8 cellular contexts compared by ENCODE assay signal in the genomic region with DNA sequence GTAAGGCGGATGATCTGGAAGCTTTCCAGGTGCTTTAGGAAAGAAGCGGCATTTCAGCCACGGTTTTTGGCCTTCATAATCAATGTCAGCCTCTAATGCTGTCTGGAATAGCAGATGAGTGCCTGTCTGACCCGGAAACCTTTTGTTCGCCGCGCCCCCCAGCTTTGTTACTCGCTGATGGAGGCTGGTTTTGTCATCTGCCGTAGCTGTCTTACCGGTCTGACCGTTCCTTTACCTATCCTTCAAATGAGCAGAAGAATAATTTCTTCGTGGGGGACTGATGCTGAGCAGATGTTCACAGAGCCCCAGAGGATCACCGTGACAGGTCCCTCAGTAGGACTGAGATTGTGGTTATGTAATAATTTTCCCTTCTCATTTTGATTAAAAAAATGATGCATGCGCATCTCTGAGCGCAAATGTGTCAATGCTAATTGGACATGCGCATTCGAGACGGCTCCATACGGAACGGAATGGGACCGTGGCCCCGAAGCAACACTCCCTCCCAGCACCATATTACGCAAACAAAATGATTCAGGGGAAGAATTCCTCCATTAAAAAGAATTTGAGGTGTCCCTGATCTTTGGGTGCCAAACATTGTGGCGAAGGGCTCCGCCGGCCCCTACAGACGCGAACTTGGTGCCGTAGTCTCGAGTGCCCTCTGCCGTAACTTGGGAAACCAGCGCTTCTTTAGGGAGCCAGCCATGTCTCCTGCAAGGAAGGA. TPM values are rescaled to one million over a fixed set of nuclear protein-coding genes. Genes with fewer than 3 reads are reported as not detected.
A peak's percentile ranks its signal among the peaks of the same experiment; 100 is the strongest.
DNase-seq lines count a peak whose midpoint lies in the region; ATAC-seq, FAIRE-seq and TF ChIP-seq lines count a peak whose summit lies in the region.

No MANE protein-coding gene starts in this region.

- H3K4me3 ChIP-seq in HEK293 (ENCODE audit: low read depth, low read length) = peak overlapping the region; percentile 43

- peak; percentile 45; the same call in 1 of the 2 replicates for TF ChIP-seq CTCF in HEK293 (tag by site-specific recombination; IDR thresholded peaks at IDR 0.05)

- no peaks in the 10 kb centered on the region for H3K4me1 ChIP-seq in HEK293 (ENCODE audit: control insufficient read depth, insufficient read depth, low read length)

- POLR2A ChIA-PET in HEK293 (lab: Yijun Ruan, JAX) = no interaction called here

- H3K27ac ChIP-seq in HEK293 (ENCODE audit: extremely low read depth, low read depth, low read length) (no peak overlapping the region), substantia nigra (ENCODE audit: low read depth, low read length, poor library complexity, severe bottlenecking) (no peak overlapping the region)

- no peaks in the 10 kb centered on the region for H3K9me3 ChIP-seq in HEK293 (ENCODE audit: control insufficient read depth, insufficient read depth, low read depth, low read length)

- ATAC-seq in GM21390 (IDR thresholded peaks at IDR 0.05; ENCODE audit: unreplicated experiment) = no peak

- no peak for FAIRE-seq in RCC 7860 (lab: Jason Lieb, UNC)

- CTCF ChIA-PET in HEK293 (lab: Yijun Ruan, JAX) = interaction anchor here (0.7 to 4.4 kb wide), 11 partner anchors 13 to 635 kb away, joined by 3 to 63 read pairs (median 3); no protein-coding TSS in a partner anchor

- no peaks in the 10 kb centered on the region for H3K36me3 ChIP-seq in HEK293 (ENCODE audit: control insufficient read depth in 2 of 2, insufficient read depth in 1 of 2, low read length in 2 of 2)

- peak; percentile 26 for DNase-seq in COLO668 (lab: John Stamatoyannopoulos, UW; ENCODE audit: unreplicated experiment)
- DNase-seq in RPMI8226 = peak; percentile 66
- DNase-seq in ecto neural progenitor cell (ENCODE audit: low spot score) = peak; percentile 58
- peak; percentile 54 to 67 for DNase-seq in lung microvascular endothelial cell (ENCODE audit: low read depth in 2 of 2)
- DNase-seq in substantia nigra (lab: John Stamatoyannopoulos, UW) = peak in 25 of 49 donors; percentile 3 to 61 (median 18)
- no peak for DNase-seq in RCC 7860 (ENCODE audit: low spot score)

TF ChIP-seq in HEK293, 187 proteins besides CTCF, POLR2A, EP300 and RAD21:
- peak; percentile 50 for TF ChIP-seq ZNF654 (tag by site-specific recombination; IDR thresholded peaks at IDR 0.05; ENCODE audit: low read depth)
- TF ChIP-seq ZNF335 (tag by site-specific recombination; conservative IDR thresholded peaks at IDR 0.05) = 0 out of 2 replicates have a peak, but pooled peaks have one; percentile 42
- no peak for TF ChIP-seq ZNF768 (tag by site-specific recombination; IDR thresholded peaks at IDR 0.05)
- TF ChIP-seq, protein P1, sequence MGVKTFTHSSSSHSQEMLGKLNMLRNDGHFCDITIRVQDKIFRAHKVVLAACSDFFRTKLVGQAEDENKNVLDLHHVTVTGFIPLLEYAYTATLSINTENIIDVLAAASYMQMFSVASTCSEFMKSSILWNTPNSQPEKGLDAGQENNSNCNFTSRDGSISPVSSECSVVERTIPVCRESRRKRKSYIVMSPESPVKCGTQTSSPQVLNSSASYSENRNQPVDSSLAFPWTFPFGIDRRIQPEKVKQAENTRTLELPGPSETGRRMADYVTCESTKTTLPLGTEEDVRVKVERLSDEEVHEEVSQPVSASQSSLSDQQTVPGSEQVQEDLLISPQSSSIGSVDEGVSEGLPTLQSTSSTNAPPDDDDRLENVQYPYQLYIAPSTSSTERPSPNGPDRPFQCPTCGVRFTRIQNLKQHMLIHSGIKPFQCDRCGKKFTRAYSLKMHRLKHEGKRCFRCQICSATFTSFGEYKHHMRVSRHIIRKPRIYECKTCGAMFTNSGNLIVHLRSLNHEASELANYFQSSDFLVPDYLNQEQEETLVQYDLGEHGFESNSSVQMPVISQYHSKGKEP (tag by site-specific recombination; IDR thresholded peaks at IDR 0.05) = 0 out of 2 replicates have a peak, but pooled peaks have one; percentile 35
TF ChIP-seq in HEK293: peak in this region for 3.

RNA-seq across cellular contexts. Expression of gene TLX3, which starts 27.6 kb away (rescaled TPM):
- not detected in 2 replicates for total RNA-seq in lung microvascular endothelial cell

RNA-seq across cellular contexts. Expression of gene NPM1, which starts 51.0 kb away (rescaled TPM):
- 609 and 839 TPM in 2 replicates for total RNA-seq in lung microvascular endothelial cell
